ENCODE assay signal across 28 cellular contexts in the genomic region with DNA sequence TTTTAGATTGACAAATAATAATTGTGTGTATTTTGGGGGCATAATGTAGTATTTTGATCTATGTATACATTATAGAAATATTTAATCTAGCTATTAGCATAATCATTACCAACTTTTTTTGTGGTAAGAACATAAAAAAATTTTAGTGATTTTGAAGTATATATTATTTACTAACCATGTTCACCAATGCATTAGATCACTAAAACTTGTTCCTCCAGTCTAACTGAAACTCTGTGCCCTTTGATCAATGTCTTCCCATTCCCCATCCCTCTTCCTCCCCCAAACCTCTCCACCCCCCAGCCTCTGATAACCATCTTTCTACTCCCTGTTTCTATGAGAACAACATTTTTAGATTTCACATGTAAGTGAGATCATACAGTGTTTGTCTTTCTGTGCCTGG.
"Had no signal": no experiment of that assay in that cellular context is flagged by ENCODE, and none has a peak within 500 bp of the region (broad histone marks: within the 10 kb centered on the region; RNA-seq: fewer than 3 reads in every experiment).

No MANE protein-coding gene starts in this region.

- H3K27ac Mint-ChIP-seq: stimulated activated effector memory CD8-positive, alpha-beta T cell treated with anti-CD3 and anti-CD28 coated beads, Interleukin-12 subunit alpha, Interleukin-12 subunit beta, amount 100 ng/mL, for 72 hours; stimulated activated memory B cell treated with anti-CD40 and anti-IgM and Interleukin-4, amounts not matched to agents 10 μg/mL and 1 μg/mL and 100 μg/mL, for 72 hours; stimulated activated naive B cell treated with anti-CD40 and anti-IgM and Interleukin-4, amounts not matched to agents 10 μg/mL and 1 μg/mL and 100 μg/mL, for 72 hours; stimulated activated naive CD8-positive, alpha-beta T cell treated with anti-CD3 and anti-CD28 coated beads, Interleukin-15, amount 100 ng/mL, for 72 hours; stimulated activated naive CD8-positive, alpha-beta T cell treated with anti-CD3 and anti-CD28 coated beads, Interleukin-15, Interleukin-2, amounts not matched to agents 100 ng/mL and 50 ng/mL, for 24 hours had no signal

- DNase-seq: stimulated activated CD4-positive, alpha-beta T cell treated with anti-CD3 and anti-CD28 coated beads, Interleukin-2, amount 100 ng/mL, for 48 hours; stimulated activated CD4-positive, alpha-beta T cell treated with anti-CD3 and anti-CD28 coated beads, Interleukin-4, amount 100 ng/mL, for 1 hour; stimulated activated CD4-positive, alpha-beta T cell treated with anti-CD3 and anti-CD28 coated beads, Interleukin-4, amount 100 ng/mL, for 24 hours; stimulated activated CD4-positive, alpha-beta T cell treated with anti-CD3 and anti-CD28 coated beads, Interleukin-4, amount 100 ng/mL, for 4 hours; stimulated activated CD8-positive, alpha-beta memory T cell treated with anti-CD3 and anti-CD28 coated beads, Interleukin-4, amount 100 ng/mL, for 48 hours; stimulated activated naive B cell treated with anti-CD40 and anti-IgM and Interleukin-4, amounts not matched to agents 10 μg/mL and 1 μg/mL and 100 μg/mL, for 72 hours; stimulated activated naive CD4-positive, alpha-beta T cell; stimulated activated naive CD4-positive, alpha-beta T cell treated with Interleukin-2 at 50 U/mL for 16 hours; stimulated activated naive CD8-positive, alpha-beta T cell treated with anti-CD3 and anti-CD28 coated beads, Interleukin-15, amount 100 ng/mL, for 72 hours; stimulated activated naive CD8-positive, alpha-beta T cell treated with anti-CD3 and anti-CD28 coated beads, Interleukin-15, Interleukin-2, amounts not matched to agents 100 U/mL and 50 U/mL, for 24 hours; stomach; substantia nigra; testis; thyroid gland; tibial artery; transverse colon; trophoblast cell; upper lobe of left lung; upper lobe of right lung; uterus had no signal

- H3K36me3 Mint-ChIP-seq: stimulated activated effector memory CD8-positive, alpha-beta T cell treated with anti-CD3 and anti-CD28 coated beads, Interleukin-12 subunit alpha, Interleukin-12 subunit beta, amount 100 ng/mL, for 72 hours had no signal

- H3K4me3 ChIP-seq: stomach, suprapubic skin, testis, thoracic aorta, thyroid gland, tibial artery, tibial nerve, transverse colon, upper lobe of left lung, upper lobe of right lung, uterus, vagina had no signal

- H3K36me3 ChIP-seq: transverse colon had no signal

- ATAC-seq: stimulated activated effector memory CD8-positive, alpha-beta T cell treated with anti-CD3 and anti-CD28 coated beads, Interleukin-12 subunit alpha, Interleukin-12 subunit beta, amount 100 ng/mL, for 72 hours; stimulated activated memory B cell treated with anti-CD40 and anti-IgM and Interleukin-4, amounts not matched to agents 10 μg/mL and 1 μg/mL and 100 μg/mL, for 72 hours; stimulated activated naive B cell treated with anti-CD40 and anti-IgM and Interleukin-4, amounts not matched to agents 10 μg/mL and 1 μg/mL and 100 μg/mL, for 72 hours; stimulated activated naive CD8-positive, alpha-beta T cell treated with anti-CD3 and anti-CD28 coated beads, Interleukin-15, amount 100 ng/mL, for 72 hours; stimulated activated naive CD8-positive, alpha-beta T cell treated with anti-CD3 and anti-CD28 coated beads, Interleukin-15, Interleukin-2, amounts not matched to agents 100 U/mL and 50 U/mL, for 24 hours; upper lobe of right lung had no signal

- H3K9me3 Mint-ChIP-seq: stimulated activated effector memory CD8-positive, alpha-beta T cell treated with anti-CD3 and anti-CD28 coated beads, Interleukin-12 subunit alpha, Interleukin-12 subunit beta, amount 100 ng/mL, for 72 hours; stimulated activated naive B cell treated with anti-CD40 and anti-IgM and Interleukin-4, amounts not matched to agents 10 μg/mL and 1 μg/mL and 100 μg/mL, for 72 hours; stimulated activated naive CD8-positive, alpha-beta T cell treated with anti-CD3 and anti-CD28 coated beads, Interleukin-15, amount 100 ng/mL, for 72 hours; stimulated activated naive CD8-positive, alpha-beta T cell treated with anti-CD3 and anti-CD28 coated beads, Interleukin-15, Interleukin-2, amounts not matched to agents 100 ng/mL and 50 ng/mL, for 24 hours had no signal

- FAIRE-seq: urothelium cell line had no signal

- H3K27ac ChIP-seq: stomach, suprapubic skin, testis, thoracic aorta, thyroid gland, tibial artery, tibial nerve, transverse colon, upper lobe of left lung, upper lobe of right lung, uterus, vagina had no signal

- H3K4me3 Mint-ChIP-seq: stimulated activated effector memory CD8-positive, alpha-beta T cell treated with anti-CD3 and anti-CD28 coated beads, Interleukin-12 subunit alpha, Interleukin-12 subunit beta, amount 100 ng/mL, for 72 hours; stimulated activated memory B cell treated with anti-CD40 and anti-IgM and Interleukin-4, amounts not matched to agents 10 μg/mL and 1 μg/mL and 100 μg/mL, for 72 hours; stimulated activated naive B cell treated with anti-CD40 and anti-IgM and Interleukin-4, amounts not matched to agents 10 μg/mL and 1 μg/mL and 100 μg/mL, for 72 hours; stimulated activated naive CD8-positive, alpha-beta T cell treated with anti-CD3 and anti-CD28 coated beads, Interleukin-15, amount 100 ng/mL, for 72 hours; stimulated activated naive CD8-positive, alpha-beta T cell treated with anti-CD3 and anti-CD28 coated beads, Interleukin-15, Interleukin-2, amounts not matched to agents 100 ng/mL and 50 ng/mL, for 24 hours had no signal

- H3K4me1 Mint-ChIP-seq: stimulated activated effector memory CD8-positive, alpha-beta T cell treated with anti-CD3 and anti-CD28 coated beads, Interleukin-12 subunit alpha, Interleukin-12 subunit beta, amount 100 ng/mL, for 72 hours; stimulated activated memory B cell treated with anti-CD40 and anti-IgM and Interleukin-4, amounts not matched to agents 10 μg/mL and 1 μg/mL and 100 μg/mL, for 72 hours; stimulated activated naive CD8-positive, alpha-beta T cell treated with anti-CD3 and anti-CD28 coated beads, Interleukin-15, amount 100 ng/mL, for 72 hours had no signal

- H3K27me3 ChIP-seq: stomach, suprapubic skin, testis, thyroid gland, tibial artery, tibial nerve, transverse colon, upper lobe of left lung, upper lobe of right lung, uterus, vagina had no signal

- H3K4me1 ChIP-seq: suprapubic skin, testis, thyroid gland, tibial artery, tibial nerve, transverse colon, upper lobe of left lung, upper lobe of right lung, uterus, vagina had no signal

- H3K27me3 Mint-ChIP-seq: stimulated activated memory B cell treated with anti-CD40 and anti-IgM and Interleukin-4, amounts not matched to agents 10 μg/mL and 1 μg/mL and 100 μg/mL, for 72 hours; stimulated activated naive B cell treated with anti-CD40 and anti-IgM and Interleukin-4, amounts not matched to agents 10 μg/mL and 1 μg/mL and 100 μg/mL, for 72 hours; stimulated activated naive CD8-positive, alpha-beta T cell treated with anti-CD3 and anti-CD28 coated beads, Interleukin-15, amount 100 ng/mL, for 72 hours; stimulated activated naive CD8-positive, alpha-beta T cell treated with anti-CD3 and anti-CD28 coated beads, Interleukin-15, Interleukin-2, amounts not matched to agents 100 ng/mL and 50 ng/mL, for 24 hours had no signal

- H3K9me3 ChIP-seq: stomach, suprapubic skin, testis, thoracic aorta, thyroid gland, tibial artery, transverse colon, upper lobe of left lung, upper lobe of right lung, uterus, vagina had no signal
